18 cellular contexts compared by ENCODE assay signal in genomic region chr2:131503587-131503986, GRCh38. TPM values are rescaled to one million over a fixed set of nuclear protein-coding genes. Genes with fewer than 3 reads are reported as not detected.
"Had no signal": no experiment of that assay in that cellular context is flagged by ENCODE, and none has a peak within 500 bp of the region (broad histone marks: within the 10 kb centered on the region; RNA-seq: fewer than 3 reads in every experiment).

No MANE protein-coding gene starts in this region.

RNA-seq across cellular contexts. Expression of gene TUBA3D, which starts 27.7 kb away (rescaled TPM):
- total RNA-seq: activated CD4-positive, alpha-beta memory T cell treated with anti-CD3 and anti-CD28 coated beads for 36 hours; activated CD8-positive, alpha-beta memory T cell treated with anti-CD3 and anti-CD28 coated beads for 36 hours; activated naive CD4-positive, alpha-beta T cell treated with anti-CD3 and anti-CD28 coated beads for 36 hours; activated T-cell treated with anti-CD3 and anti-CD28 coated beads, Interleukin-2, amount 50 U/mL, for 4 hours; adrenal gland; aorta; body of pancreas; colonic mucosa; dermis microvascular lymphatic vessel endothelial cell; endothelial cell of umbilical vein; esophagus squamous epithelium; fibroblast of lung; fibroblast of villous mesenchyme; gastroesophageal sphincter; glomerular endothelial cell; T-cell; T-helper 17 cell had no signal
- polyA plus RNA-seq: endothelial cell of umbilical vein, fibroblast of lung, SK-N-SH had no signal
